Comparison of ENCODE assay signal across 8 cellular contexts in the genomic region with DNA sequence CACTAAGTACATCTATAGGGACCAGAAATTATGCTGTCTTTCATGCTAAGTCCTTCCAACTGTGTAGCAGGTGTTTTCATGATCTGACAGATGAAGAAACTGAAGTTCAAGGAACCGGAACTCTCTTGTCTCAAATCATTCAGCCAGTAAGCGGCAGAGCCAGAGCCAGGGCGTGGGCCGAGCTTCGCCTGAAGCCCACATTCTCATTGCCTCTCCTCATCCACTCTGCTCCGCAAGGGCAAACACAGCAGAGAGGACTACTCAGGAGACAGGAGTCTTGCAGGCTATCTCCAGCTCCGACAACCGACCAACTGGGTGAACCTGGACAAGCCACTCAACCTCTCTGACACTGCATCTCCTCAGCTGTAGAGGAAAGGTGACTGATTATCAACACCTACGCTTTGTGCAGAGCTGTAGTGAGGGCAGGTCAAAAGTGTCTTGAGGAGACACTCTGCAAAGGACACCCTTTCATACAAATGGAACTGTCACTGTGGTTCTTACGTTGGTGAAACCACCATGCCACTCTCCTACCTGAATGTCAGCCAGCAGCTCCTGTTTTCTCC.
A peak's percentile ranks its signal among the peaks of the same experiment; 100 is the strongest.
DNase-seq lines count a peak whose midpoint lies in the region; ATAC-seq and TF ChIP-seq lines count a peak whose summit lies in the region.

No MANE protein-coding gene starts in this region.

- POLR2A ChIA-PET in GM10248 (lab: Yijun Ruan, JAX) = interaction anchor here (1.0 to 1.3 kb wide), 3 partner anchors 9 to 66 kb away, joined by 4 to 6 read pairs (median 5); no protein-coding TSS in a partner anchor

- DNase-seq in GM10248 (ENCODE audit: extremely low spot score) = peak; percentile 68
- peak; percentile 56 for DNase-seq in kidney tubule cell (ENCODE audit: low spot score)
- no peak for DNase-seq in Karpas-422
- no peak for DNase-seq in activated CD4-positive, CD25-positive, alpha-beta regulatory T cell (lab: John Stamatoyannopoulos, UW)
- no peak for DNase-seq in NCI-H345 treated with DMSO at 0.1 percent for 48 hours (lab: John Stamatoyannopoulos, UW; ENCODE audit: unreplicated experiment)
- DNase-seq in DMS153 (lab: John Stamatoyannopoulos, UW) = no peak

- H4K20me1 ChIP-seq in Karpas-422 (ENCODE audit: insufficient read depth, low read depth, low read length) = peaks cover 2% of the 10 kb centered on the region; the same call in 1 of the 2 replicates

- no peaks in the 10 kb centered on the region for H3K79me2 ChIP-seq in Karpas-422 (ENCODE audit: low read length)

- H3K27ac ChIP-seq in Karpas-422 (ENCODE audit: low read length) = no peak overlapping the region

- H3K9me3 ChIP-seq in Karpas-422 (ENCODE audit: low read length) = no peaks in the 10 kb centered on the region

- peaks cover 33% of the 10 kb centered on the region for H3K4me1 ChIP-seq in Karpas-422 (ENCODE audit: low read length)

- H3K36me3 ChIP-seq in Karpas-422 (ENCODE audit: insufficient read depth, low read length) = no peaks in the 10 kb centered on the region

- CTCF ChIA-PET in GM10248 (lab: Yijun Ruan, JAX) = interaction anchor here (0.7 to 6.6 kb wide), 28 partner anchors 8 to 288 kb away, joined by 3 to 50 read pairs (median 4); no protein-coding TSS in a partner anchor

- H2AFZ ChIP-seq in Karpas-422 (ENCODE audit: low read length) = no peak overlapping the region

- no peak for TF ChIP-seq CTCF in GM10248 (IDR thresholded peaks at IDR 0.05; ENCODE audit: control extremely low read depth, extremely low read depth, low read depth, missing control alignments)

- no peaks in the 10 kb centered on the region for H3K27me3 ChIP-seq in Karpas-422 (ENCODE audit: low read length)

- no peaks in the 10 kb centered on the region for H3K9me2 ChIP-seq in Karpas-422 (replicated peaks; ENCODE audit: insufficient read depth, low read length)

- no peak overlapping the region for H3K4me2 ChIP-seq in Karpas-422 (ENCODE audit: low read depth, low read length, poor library complexity, severe bottlenecking)

- H3K9ac ChIP-seq in Karpas-422 (ENCODE audit: low read length) = no peak overlapping the region

- ATAC-seq in GM19351 (IDR thresholded peaks at IDR 0.05; ENCODE audit: unreplicated experiment) (peak; percentile 69), HG03460 (IDR thresholded peaks at IDR 0.05; ENCODE audit: unreplicated experiment) (peak; percentile 50)

- H3K4me3 ChIP-seq in Karpas-422 (ENCODE audit: low read length) = no peak overlapping the region

Comparison
In these comparisons a context has a peak if more than half of its experiments do, and no peak if none do; other contexts are left out.
1. DNase-seq: peak in GM10248 (single experiment) and kidney tubule cell (single experiment); none in Karpas-422 (single experiment), activated CD4-positive, CD25-positive, alpha-beta regulatory T cell (0 of 4), NCI-H345 treated with DMSO at 0.1 percent for 48 hours (single experiment) and DMS153 (single experiment).